In the genomic region with DNA sequence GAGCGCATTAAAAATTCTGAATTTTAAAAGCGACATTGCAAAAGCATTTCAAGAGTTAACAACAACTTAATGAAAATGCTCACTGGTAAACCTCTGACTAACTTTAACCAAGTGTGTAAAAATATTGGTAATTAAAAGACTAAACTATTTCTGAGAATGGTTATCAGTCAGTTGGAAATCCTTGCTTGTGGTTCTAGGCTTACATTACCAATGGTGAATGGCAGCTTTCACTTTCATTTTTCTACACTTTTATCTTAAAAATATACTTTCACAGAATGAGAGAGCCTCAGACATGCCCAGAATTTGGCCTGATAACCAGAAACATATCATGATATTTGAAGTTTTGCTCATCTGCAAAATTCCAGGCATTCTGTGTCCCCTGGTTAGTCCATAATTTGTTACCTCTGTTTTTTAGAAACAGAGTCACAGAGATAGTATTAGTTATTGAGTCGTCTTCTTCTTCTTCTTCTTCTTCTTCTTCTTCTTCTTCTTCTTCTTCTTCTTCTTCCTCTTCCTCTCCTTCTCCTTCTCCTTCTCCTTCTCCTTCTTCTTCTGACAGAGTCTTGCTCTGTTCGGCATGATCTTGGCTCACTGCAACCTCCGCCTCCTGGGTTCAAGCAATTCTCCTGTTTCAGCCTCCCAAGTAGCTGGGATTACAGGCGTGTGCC, we compare ENCODE assay signal across 13 cellular contexts. TPM values are rescaled to one million over a fixed set of nuclear protein-coding genes. Genes with fewer than 3 reads are reported as not detected.
A peak's percentile ranks its signal among the peaks of the same experiment; 100 is the strongest.
DNase-seq lines count a peak whose midpoint lies in the region; ATAC-seq, FAIRE-seq and TF ChIP-seq lines count a peak whose summit lies in the region.
"Had no signal": no experiment of that assay in that cellular context is flagged by ENCODE, and none has a peak within 500 bp of the region (broad histone marks: within the 10 kb centered on the region; RNA-seq: fewer than 3 reads in every experiment).

No MANE protein-coding gene starts in this region.

- H3K9me3 Mint-ChIP-seq in CD4-positive, alpha-beta memory T cell, result no peaks in the 10 kb centered on the region
- H3K9me3 Mint-ChIP-seq in activated CD4-positive, alpha-beta memory T cell treated with anti-CD3 and anti-CD28 coated beads for 36 hours, result no peaks in the 10 kb centered on the region
- H3K9me3 Mint-ChIP-seq in memory B cell, result no peaks in the 10 kb centered on the region
- no peaks in the 10 kb centered on the region for H3K9me3 Mint-ChIP-seq in progenitor cell of endocrine pancreas (ENCODE audit: low read depth)
- H3K9me3 Mint-ChIP-seq: mesothelial cell of epicardium had no signal

- peaks cover 8 to 22% (median 15%) of the 10 kb centered on the region in 4 donors for H3K4me1 Mint-ChIP-seq in CD4-positive, alpha-beta memory T cell
- peaks cover 32% of the 10 kb centered on the region for H3K4me1 Mint-ChIP-seq in activated CD4-positive, alpha-beta memory T cell treated with anti-CD3 and anti-CD28 coated beads for 36 hours (ENCODE audit: low read depth)
- H3K4me1 Mint-ChIP-seq in memory B cell (peaks cover 21% of the 10 kb centered on the region), progenitor cell of endocrine pancreas (ENCODE audit: low read depth) (peaks cover 3% of the 10 kb centered on the region)

- no peak for TF ChIP-seq CTCF in progenitor cell of endocrine pancreas (IDR thresholded peaks at IDR 0.05; ENCODE audit: unreplicated experiment)

- CTCF ChIA-PET in CD4-positive, alpha-beta memory T cell (lab: Charles Lee; ENCODE audit: partially characterized antibody), result interaction anchor here (1.2 to 2.0 kb wide), 4 partner anchors 25 to 547 kb away, joined by 3 to 8 read pairs (median 4); no protein-coding TSS in a partner anchor
- CTCF ChIA-PET in activated CD4-positive, alpha-beta memory T cell treated with anti-CD3 and anti-CD28 coated beads for 36 hours (lab: Charles Lee), result interaction anchor here (1.0 to 1.7 kb wide), 2 partner anchors 511 to 551 kb away, joined by 3 read pairs; no protein-coding TSS in a partner anchor

- intact Hi-C loops in CD4-positive, alpha-beta memory T cell (cut with micrococcal nuclease), result loop anchor here (5.0 to 10.0 kb wide), 2 partner anchors 703 to 755 kb away; partner anchors contain the start of gene BNIP2
- intact Hi-C loops in activated CD4-positive, alpha-beta memory T cell treated with anti-CD3 and anti-CD28 coated beads for 36 hours (cut with micrococcal nuclease), result loop anchor here (2.0 to 10.0 kb wide), 5 partner anchors 57 to 815 kb away; partner anchors contain the start of gene BNIP2

- peak in 4 of 5 donors; percentile 13 to 37 (median 26) for DNase-seq in CD4-positive, alpha-beta memory T cell
- no peak for DNase-seq in GM19239 (ENCODE audit: insufficient read length, low spot score)
- no peak for DNase-seq in activated CD4-positive, alpha-beta memory T cell treated with anti-CD3 and anti-CD28 coated beads for 36 hours
- no peak for DNase-seq in memory B cell (ENCODE audit: low spot score in 2 of 2)
- no peak for DNase-seq in progenitor cell of endocrine pancreas (ENCODE audit: low spot score, unreplicated experiment)
- DNase-seq: NCI-H1048; NCI-H526 treated with DMSO at 0.1 percent for 48 hours; psoas muscle; stimulated activated CD4-positive, alpha-beta T cell treated with anti-CD3 and anti-CD28 coated beads, Interleukin-2, amount 100 ng/mL, for 24 hours had no signal

- peaks cover 22% of the 10 kb centered on the region for H3K4me1 ChIP-seq in CD4-positive, alpha-beta memory T cell (ENCODE audit: insufficient read depth, low read length)

- H3K27ac Mint-ChIP-seq in CD4-positive, alpha-beta memory T cell, result peak overlapping the region; percentile 68 to 96 (median 78)
- peak overlapping the region; percentile 62 for H3K27ac Mint-ChIP-seq in activated CD4-positive, alpha-beta memory T cell treated with anti-CD3 and anti-CD28 coated beads for 36 hours
- H3K27ac Mint-ChIP-seq in memory B cell, result peak overlapping the region; percentile 67
- no peak overlapping the region for H3K27ac Mint-ChIP-seq in progenitor cell of endocrine pancreas
- H3K27ac Mint-ChIP-seq: mesothelial cell of epicardium had no signal

- H3K4me3 Mint-ChIP-seq in CD4-positive, alpha-beta memory T cell, result peak overlapping the region; percentile 45 to 78 (median 66)
- no peak overlapping the region for H3K4me3 Mint-ChIP-seq in activated CD4-positive, alpha-beta memory T cell treated with anti-CD3 and anti-CD28 coated beads for 36 hours
- H3K4me3 Mint-ChIP-seq in memory B cell (no peak overlapping the region), progenitor cell of endocrine pancreas (ENCODE audit: low read depth) (no peak overlapping the region)
- H3K4me3 Mint-ChIP-seq: mesothelial cell of epicardium had no signal

- peak overlapping the region; percentile 46 for H3K27ac ChIP-seq in CD4-positive, alpha-beta memory T cell (ENCODE audit: low read depth, low read length)
- H3K27ac ChIP-seq: psoas muscle had no signal

- no peaks in the 10 kb centered on the region for H3K27me3 ChIP-seq in CD4-positive, alpha-beta memory T cell (ENCODE audit: insufficient read depth, low read length)

- no peaks in the 10 kb centered on the region for H3K27me3 Mint-ChIP-seq in CD4-positive, alpha-beta memory T cell
- H3K27me3 Mint-ChIP-seq in activated CD4-positive, alpha-beta memory T cell treated with anti-CD3 and anti-CD28 coated beads for 36 hours, result no peaks in the 10 kb centered on the region
- no peaks in the 10 kb centered on the region for H3K27me3 Mint-ChIP-seq in memory B cell
- peaks cover 13% of the 10 kb centered on the region for H3K27me3 Mint-ChIP-seq in progenitor cell of endocrine pancreas

- FAIRE-seq in GM19239 (lab: Jason Lieb, UNC), result peak; percentile 40

- H3K36me3 ChIP-seq in CD4-positive, alpha-beta memory T cell (ENCODE audit: insufficient read depth, low read length), result no peaks in the 10 kb centered on the region

- no peak for ATAC-seq in memory B cell (ENCODE audit: low read depth)
- ATAC-seq in HG03439 (IDR thresholded peaks at IDR 0.05; ENCODE audit: unreplicated experiment), result no peak
- no peak for ATAC-seq in GM18909 (IDR thresholded peaks at IDR 0.05; ENCODE audit: poor library complexity, unreplicated experiment)
- no peak for ATAC-seq in GM21717 (IDR thresholded peaks at IDR 0.05; ENCODE audit: unreplicated experiment)
- ATAC-seq: psoas muscle had no signal

- H3K9me3 ChIP-seq in CD4-positive, alpha-beta memory T cell (ENCODE audit: control insufficient read depth in 1 of 2, low read length in 2 of 2), result no peaks in the 10 kb centered on the region
- H3K9me3 ChIP-seq: psoas muscle had no signal

- no peaks in the 10 kb centered on the region for H3K36me3 Mint-ChIP-seq in CD4-positive, alpha-beta memory T cell
- H3K36me3 Mint-ChIP-seq in activated CD4-positive, alpha-beta memory T cell treated with anti-CD3 and anti-CD28 coated beads for 36 hours, result no peaks in the 10 kb centered on the region
- H3K36me3 Mint-ChIP-seq in memory B cell, result no peaks in the 10 kb centered on the region
- no peaks in the 10 kb centered on the region for H3K36me3 Mint-ChIP-seq in progenitor cell of endocrine pancreas (ENCODE audit: insufficient read depth)
- H3K36me3 Mint-ChIP-seq: mesothelial cell of epicardium had no signal

- H3K4me3 ChIP-seq in CD4-positive, alpha-beta memory T cell (ENCODE audit: low read length in 2 of 2), result peak overlapping the region in 1 of 2 donors; percentile 23
- H3K4me3 ChIP-seq: psoas muscle had no signal

- POLR2A ChIA-PET in CD4-positive, alpha-beta memory T cell (lab: Charles Lee; ENCODE audit: partially characterized antibody), result no interaction called here
- POLR2A ChIA-PET in activated CD4-positive, alpha-beta memory T cell treated with anti-CD3 and anti-CD28 coated beads for 36 hours (lab: Charles Lee), result interaction anchor here (1.2 kb wide), 1 partner anchor 51 kb away, joined by 4 read pairs; no protein-coding TSS in a partner anchor

RNA-seq across cellular contexts. Expression of gene RNF111, which starts 5.5 kb away (rescaled TPM):
- total RNA-seq in CD4-positive, alpha-beta memory T cell, result 10 to 100 TPM; 54.9 to 60.9 TPM
- 10 to 100 TPM; 11.1 to 22.2 TPM for polyA plus RNA-seq in CD4-positive, alpha-beta memory T cell
- 10 to 100 TPM; 22.6 to 25.0 TPM for total RNA-seq in activated CD4-positive, alpha-beta memory T cell treated with anti-CD3 and anti-CD28 coated beads for 36 hours
- 39.0 and 40.1 TPM in 2 replicates for total RNA-seq in progenitor cell of endocrine pancreas

RNA-seq across cellular contexts. Expression of gene SLTM, which starts 48.5 kb away (rescaled TPM):
- 100 to 1,000 TPM; 149 to 153 TPM for total RNA-seq in CD4-positive, alpha-beta memory T cell
- polyA plus RNA-seq in CD4-positive, alpha-beta memory T cell, result 10 to 100 TPM; 22.8 to 92.1 TPM
- 10 to 100 TPM; 75.7 to 79.2 TPM for total RNA-seq in activated CD4-positive, alpha-beta memory T cell treated with anti-CD3 and anti-CD28 coated beads for 36 hours
- 144 and 151 TPM in 2 replicates for total RNA-seq in progenitor cell of endocrine pancreas

Comparison
In these comparisons a context has a peak if more than half of its experiments do, and no peak if none do; other contexts are left out.
1. DNase-seq: peak in CD4-positive, alpha-beta memory T cell (4 of 5); none in GM19239 (single experiment), activated CD4-positive, alpha-beta memory T cell treated with anti-CD3 and anti-CD28 coated beads for 36 hours (single experiment), memory B cell (0 of 2) and progenitor cell of endocrine pancreas (single experiment).
2. H3K4me3 Mint-ChIP-seq: peak in CD4-positive, alpha-beta memory T cell (8 of 8); none in activated CD4-positive, alpha-beta memory T cell treated with anti-CD3 and anti-CD28 coated beads for 36 hours (single experiment), memory B cell (single experiment) and progenitor cell of endocrine pancreas (single experiment).